In genomic region chr11:35295751-35296150, GRCh38 we compare ENCODE assay signal across 25 cellular contexts.
DNase-seq lines count a peak whose midpoint lies in the region; ATAC-seq, FAIRE-seq and TF ChIP-seq lines count a peak whose summit lies in the region.
"Had no signal": no experiment of that assay in that cellular context is flagged by ENCODE, and none has a peak within 500 bp of the region (broad histone marks: within the 10 kb centered on the region; RNA-seq: fewer than 3 reads in every experiment).

No MANE protein-coding gene starts in this region.

- H3K79me2 ChIP-seq in GM23338 (replicated peaks; ENCODE audit: insufficient read depth) = no peaks in the 10 kb centered on the region
- no peaks in the 10 kb centered on the region for H3K79me2 ChIP-seq in hepatocyte

- no peaks in the 10 kb centered on the region for H3K36me3 Mint-ChIP-seq in GM23338 (ENCODE audit: low read depth)
- no peaks in the 10 kb centered on the region for H3K36me3 Mint-ChIP-seq in WTC11

- in situ Hi-C loops in ACHN (cut with HindIII; ENCODE audit: low pct_ligation_motif_present, low pct_unique_long_range_greater_than_20kb, low sequenced_read_pairs) = no loop called here

- H3K27me3 ChIP-seq in GM23338 (ENCODE audit: insufficient read depth) = no peaks in the 10 kb centered on the region
- H3K27me3 ChIP-seq in pancreas = no peaks in the 10 kb centered on the region
- no peaks in the 10 kb centered on the region for H3K27me3 ChIP-seq in hepatocyte
- H3K27me3 ChIP-seq: BLaER1 treated with 17β-estradiol and CSF1 and Interleukin-3, amounts not matched to agents 10 nM and 100 nM had no signal

- CTCF ChIA-PET in WTC11 (lab: Charles Lee) = interaction anchor here (0.6 to 3.0 kb wide), 3 partner anchors 8 to 192 kb away, joined by 3 to 16 read pairs (median 3); no protein-coding TSS in a partner anchor

- H3K27me3 Mint-ChIP-seq in GM23338 (ENCODE audit: insufficient read depth, low read depth, poor library complexity) (no peaks in the 10 kb centered on the region), WTC11 (ENCODE audit: low read depth) (no peaks in the 10 kb centered on the region)
- H3K27me3 Mint-ChIP-seq: CD4-positive, alpha-beta T cell had no signal

- H4K20me1 ChIP-seq in GM23338 (replicated peaks; ENCODE audit: insufficient read depth) = no peaks in the 10 kb centered on the region; the same call in 1 of the 2 replicates
- no peaks in the 10 kb centered on the region for H4K20me1 ChIP-seq in hepatocyte (ENCODE audit: insufficient read depth, poor library complexity, severe bottlenecking)
- H4K20me1 ChIP-seq: BLaER1 treated with 17β-estradiol and CSF1 and Interleukin-3, amounts not matched to agents 10 nM and 100 nM had no signal

- H3K4me3 ChIP-seq in GM23338 = no peak overlapping the region
- no peak overlapping the region for H3K4me3 ChIP-seq in epithelial cell of esophagus (ENCODE audit: low read length)
- H3K4me3 ChIP-seq in pancreas = no peak overlapping the region
- no peak overlapping the region for H3K4me3 ChIP-seq in hepatocyte
- H3K4me3 ChIP-seq: BLaER1 treated with 17β-estradiol and CSF1 and Interleukin-3, amounts not matched to agents 10 nM and 100 nM; SK-N-MC had no signal

- H3K4me1 Mint-ChIP-seq in GM23338 (0 out of 3 replicates have a peak, but pooled peaks cover 3% of the 10 kb centered on the region), WTC11 (peaks cover 10% of the 10 kb centered on the region)

- POLR2A ChIA-PET in WTC11 (lab: Charles Lee) = interaction anchor here (0.8 kb wide), 1 partner anchor 10 kb away, joined by 3 read pairs; no protein-coding TSS in a partner anchor

- no peak overlapping the region for H3K4me2 ChIP-seq in GM23338
- no peak overlapping the region for H3K4me2 ChIP-seq in hepatocyte
- H3K4me2 ChIP-seq: BLaER1 treated with 17β-estradiol and CSF1 and Interleukin-3, amounts not matched to agents 10 nM and 100 nM had no signal

- intact Hi-C loops in pancreas (cut with DNase I) = no loop called here

- H3K4me3 Mint-ChIP-seq in GM23338 (no peak overlapping the region), WTC11 (no peak overlapping the region)
- H3K4me3 Mint-ChIP-seq: CD4-positive, alpha-beta T cell; H9 had no signal

- 0 out of 2 replicates have a peak overlapping the region, but pooled peaks have one; percentile 47 for H2AFZ ChIP-seq in GM23338
- H2AFZ ChIP-seq in hepatocyte = no peak overlapping the region

- DNase-seq in GM23338 (ENCODE audit: low spot score) (peak; percentile 9), WTC11 (ENCODE audit: low spot score) (no peak), epithelial cell of esophagus (ENCODE audit: low read depth) (peak; percentile 63), pancreas (peak in 1 of 6 donors; percentile 35), ACHN (no peak), hepatocyte (ENCODE audit: low spot score) (no peak)
- DNase-seq in activated CD4-positive, CD25-positive, alpha-beta regulatory T cell (lab: John Stamatoyannopoulos, UW) = no peak
- DNase-seq: AML-193; CD4-positive, alpha-beta T cell; DMS 273 treated with DMSO at 0.1 percent for 48 hours; DMS79 treated with DMSO at 0.1 percent for 48 hours; H9; Karpas-422; MV-4-11; NCI-H2029; NCI-H446 treated with DMSO at 0.1 percent for 48 hours; NCI-H526; NCI-H82; SIG-M5 had no signal

- 27 to 41% methylated on average over 2 of the region's 2 CpGs for WGBS in pancreas, 2 donors
- WGBS in hepatocyte (ENCODE audit: low lambda C conversion rate, missing lambda C conversion rate) = 75% methylated on average over 2 of the region's 2 CpGs

- H3K9me3 ChIP-seq in pancreas (no peaks in the 10 kb centered on the region), hepatocyte (ENCODE audit: low read depth) (no peaks in the 10 kb centered on the region)
- H3K9me3 ChIP-seq: BLaER1 treated with 17β-estradiol and CSF1 and Interleukin-3, amounts not matched to agents 10 nM and 100 nM had no signal

- H3K4me1 ChIP-seq in GM23338 (ENCODE audit: insufficient read depth) (no peaks in the 10 kb centered on the region), pancreas (peaks cover 0 to 24% (median 3%) of the 10 kb centered on the region in 3 donors), hepatocyte (ENCODE audit: insufficient read depth) (no peaks in the 10 kb centered on the region)

- no peaks in the 10 kb centered on the region for H3K36me3 ChIP-seq in GM23338 (ENCODE audit: insufficient read depth)
- peaks cover 0 to 4% (median 0%) of the 10 kb centered on the region in 3 donors for H3K36me3 ChIP-seq in pancreas
- no peaks in the 10 kb centered on the region for H3K36me3 ChIP-seq in hepatocyte (replicated peaks; ENCODE audit: insufficient read depth, low read depth)
- H3K36me3 ChIP-seq: BLaER1 treated with 17β-estradiol and CSF1 and Interleukin-3, amounts not matched to agents 10 nM and 100 nM had no signal

- no peaks in the 10 kb centered on the region for H3F3A ChIP-seq in GM23338 (replicated peaks; ENCODE audit: low read depth)

- H3K27ac Mint-ChIP-seq in GM23338 (no peak overlapping the region), WTC11 (no peak overlapping the region)
- H3K27ac Mint-ChIP-seq: CD4-positive, alpha-beta T cell; H9 had no signal

- peak; percentile 47; the same call in 2 of the 3 replicates for ATAC-seq in GM23338
- peak; percentile 91 for ATAC-seq in WTC11
- ATAC-seq in pancreas = peak; percentile 56 to 68 (median 64)
- ATAC-seq: Panc1 had no signal

- H3K9me3 Mint-ChIP-seq in GM23338 = no peaks in the 10 kb centered on the region
- H3K9me3 Mint-ChIP-seq in WTC11 = peaks cover 4% of the 10 kb centered on the region; the same call in 1 of the 2 replicates
- H3K9me3 Mint-ChIP-seq: CD4-positive, alpha-beta T cell; H9 had no signal

- H3K9me2 ChIP-seq in GM23338 (ENCODE audit: insufficient read depth) (0 out of 2 replicates have a peak, but pooled peaks cover 18% of the 10 kb centered on the region), hepatocyte (replicated peaks; ENCODE audit: insufficient read depth) (no peaks in the 10 kb centered on the region)

- no peak overlapping the region for H3K27ac ChIP-seq in GM23338 (ENCODE audit: low read depth)
- H3K27ac ChIP-seq in pancreas = peak overlapping the region in 2 of 4 donors; percentile 37 to 52
- no peak overlapping the region for H3K27ac ChIP-seq in hepatocyte
- H3K27ac ChIP-seq: BLaER1 treated with 17β-estradiol and CSF1 and Interleukin-3, amounts not matched to agents 10 nM and 100 nM; SK-N-MC had no signal

- no peak for FAIRE-seq in pancreas (lab: Jason Lieb, UNC)
- FAIRE-seq: A204.1, GM12892, GM18507 had no signal

- no peak for TF ChIP-seq CTCF in GM23338 (conservative IDR thresholded peaks at IDR 0.05; ENCODE audit: low read depth in 2 of 2)
- no peak for TF ChIP-seq CTCF in WTC11 (IDR thresholded peaks at IDR 0.05)
- no peak for TF ChIP-seq CTCF in epithelial cell of esophagus (IDR thresholded peaks at IDR 0.05; ENCODE audit: insufficient read depth, low read depth, low read length, missing control alignments)
- TF ChIP-seq CTCF in pancreas (IDR thresholded peaks at IDR 0.05) = no peak
- TF ChIP-seq CTCF in hepatocyte (IDR thresholded peaks at IDR 0.05; ENCODE audit: poor library complexity) = no peak

TF ChIP-seq in WTC11, 78 proteins besides CTCF, POLR2A, EP300 and RAD21:
- TF ChIP-seq GRHL2 (CRISPR knock-in tag; IDR thresholded peaks at IDR 0.05; ENCODE audit: insufficient replicate concordance, severe bottlenecking) (no peak), ZNF138 (CRISPR knock-in tag; conservative IDR thresholded peaks at IDR 0.05) (no peak), GTF2I (CRISPR knock-in tag; conservative IDR thresholded peaks at IDR 0.05) (no peak), ESRRA (CRISPR knock-in tag; IDR thresholded peaks at IDR 0.05; ENCODE audit: borderline replicate concordance) (no peak), HMGA2 (CRISPR knock-in tag; IDR thresholded peaks at IDR 0.05) (no peak), AFF4 (CRISPR knock-in tag; IDR thresholded peaks at IDR 0.05; ENCODE audit: borderline replicate concordance) (no peak), RORB (CRISPR knock-in tag; IDR thresholded peaks at IDR 0.05) (no peak)

Comparison
In these comparisons a context has a peak if more than half of its experiments do, and no peak if none do; other contexts are left out.
1. DNase-seq: peak in GM23338 (single experiment) and epithelial cell of esophagus (single experiment); none in WTC11 (single experiment), ACHN (single experiment), hepatocyte (single experiment) and activated CD4-positive, CD25-positive, alpha-beta regulatory T cell (0 of 4).
2. Peak in every context shown above with its lines, with median percentiles within 50 percentile points of each other: ATAC-seq.